17 cellular contexts compared by ENCODE assay signal in the genomic region with DNA sequence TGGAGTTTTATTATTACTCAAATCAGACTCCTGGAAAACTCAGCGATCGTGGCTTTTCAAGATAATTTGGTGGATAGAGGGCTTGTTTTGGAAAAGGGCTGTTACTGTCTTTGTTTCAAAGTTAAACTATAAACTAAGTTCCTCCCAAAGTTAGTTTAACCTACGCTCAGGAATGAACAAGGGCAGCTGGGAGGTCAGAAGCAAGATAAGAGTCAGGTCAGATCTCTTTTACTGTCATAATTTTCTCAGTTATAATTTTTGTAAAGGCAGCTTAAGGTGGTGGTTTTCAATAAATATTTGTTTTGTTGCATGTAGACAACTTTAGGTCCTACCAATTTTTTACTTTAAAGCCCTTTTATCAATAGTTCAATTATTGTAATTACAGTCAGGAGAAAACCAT.
"Had no signal": no experiment of that assay in that cellular context is flagged by ENCODE, and none has a peak within 500 bp of the region (broad histone marks: within the 10 kb centered on the region; RNA-seq: fewer than 3 reads in every experiment).

No MANE protein-coding gene starts in this region.

- H3K4me3 ChIP-seq: esophagus squamous epithelium, lung, ovary, right lobe of liver had no signal

- H3K36me3 ChIP-seq: ovary had no signal

- H3K4me1 ChIP-seq: esophagus squamous epithelium had no signal

- H3K27ac ChIP-seq: ovary, right lobe of liver had no signal

- ATAC-seq: natural killer cell had no signal

- H3K4me1 Mint-ChIP-seq: activated naive CD8-positive, alpha-beta T cell treated with anti-CD3 and anti-CD28 coated beads for 36 hours; mesothelial cell of epicardium had no signal

- H3K9me3 ChIP-seq: esophagus squamous epithelium, ovary, right lobe of liver had no signal

- H3K9me3 Mint-ChIP-seq: activated naive CD8-positive, alpha-beta T cell treated with anti-CD3 and anti-CD28 coated beads for 36 hours; central memory CD8-positive, alpha-beta T cell; natural killer cell had no signal

- H3K27ac Mint-ChIP-seq: activated naive CD8-positive, alpha-beta T cell treated with anti-CD3 and anti-CD28 coated beads for 36 hours; mesothelial cell of epicardium; natural killer cell had no signal

- H3K4me3 Mint-ChIP-seq: activated naive CD8-positive, alpha-beta T cell treated with anti-CD3 and anti-CD28 coated beads for 36 hours; central memory CD8-positive, alpha-beta T cell; mesothelial cell of epicardium; natural killer cell had no signal

- H3K27me3 ChIP-seq: esophagus squamous epithelium, ovary, right lobe of liver had no signal

- H3K27me3 Mint-ChIP-seq: activated naive CD8-positive, alpha-beta T cell treated with anti-CD3 and anti-CD28 coated beads for 36 hours; central memory CD8-positive, alpha-beta T cell had no signal

- DNase-seq: activated CD4-positive, alpha-beta T cell treated with anti-CD3 and anti-CD28 coated beads, Interleukin-2, amount 50 U/mL, for 4 hours; activated naive CD4-positive, alpha-beta T cell treated with Interleukin-2 at 50 U/mL for 16 hours; activated naive CD8-positive, alpha-beta T cell treated with anti-CD3 and anti-CD28 coated beads for 36 hours; activated T-cell treated with anti-CD3 and anti-CD28 coated beads, Interleukin-2, amount 50 U/mL, for 48 hours; effector memory CD4-positive, alpha-beta T cell; esophagus squamous epithelium; kidney; natural killer cell; ovary; right lobe of liver; small intestine; stimulated activated CD4-positive, alpha-beta T cell treated with anti-CD3 and anti-CD28 coated beads, Interleukin-15, amount 100 ng/mL, for 24 hours; stimulated activated naive CD4-positive, alpha-beta T cell; T-helper 1 cell had no signal
